In the genomic region with DNA sequence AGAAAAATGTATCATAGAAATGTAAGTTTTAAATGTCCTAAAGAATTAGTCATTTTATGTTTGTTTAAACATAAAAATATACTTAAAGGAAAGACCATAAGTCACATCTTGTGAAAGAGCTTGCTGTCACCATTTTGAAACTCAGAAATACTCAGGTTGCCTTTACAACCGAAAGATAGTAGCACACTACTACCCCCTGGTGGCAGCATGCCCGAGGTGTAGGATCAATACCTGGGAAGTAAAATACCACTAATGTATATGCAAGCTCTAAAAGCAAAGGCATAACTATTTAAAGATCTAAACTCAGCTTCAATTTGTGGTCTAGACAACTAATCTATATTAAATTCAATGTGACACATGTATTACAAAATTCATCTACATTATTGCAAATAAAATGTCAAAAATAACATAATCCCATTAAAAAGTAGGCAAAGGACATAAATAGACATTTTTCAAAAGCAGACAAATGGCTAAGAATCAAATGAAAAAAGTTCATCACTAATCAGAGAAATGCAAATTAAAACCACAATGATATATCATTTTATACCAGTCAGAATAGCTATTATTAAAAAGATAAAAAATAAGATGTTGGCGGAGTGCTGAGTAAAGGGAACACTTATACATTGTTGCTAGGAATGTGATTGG, we compare ENCODE assay signal across 9 cellular contexts. TPM values are rescaled to one million over a fixed set of nuclear protein-coding genes. Genes with fewer than 3 reads are reported as not detected.
DNase-seq lines count a peak whose midpoint lies in the region; ATAC-seq lines count a peak whose summit lies in the region.
"Had no signal": no experiment of that assay in that cellular context is flagged by ENCODE, and none has a peak within 500 bp of the region (broad histone marks: within the 10 kb centered on the region; RNA-seq: fewer than 3 reads in every experiment).

No MANE protein-coding gene starts in this region.

- no peak for ATAC-seq in Right ventricle myocardium superior (ENCODE audit: poor library complexity)

- peaks cover 35% of the 10 kb centered on the region for H3K4me1 ChIP-seq in SJSA1 (replicated peaks)

- no peaks in the 10 kb centered on the region for H3K36me3 ChIP-seq in SJSA1

- no peak overlapping the region for H3K27ac ChIP-seq in SJSA1
- H3K27ac ChIP-seq: epithelial cell of prostate had no signal

- intact Hi-C loops in Right ventricle myocardium superior (cut with DNase I), result no loop called here

- H3K4me3 ChIP-seq in SJSA1, result no peak overlapping the region

- peak; percentile 57 for DNase-seq in Daoy (ENCODE audit: low read depth)
- DNase-seq in H4 (ENCODE audit: low spot score), result peak; percentile 75
- DNase-seq in NAMALWA (ENCODE audit: low spot score), result peak; percentile 93
- DNase-seq in SJSA1 (ENCODE audit: low read depth in 1 of 2, low spot score in 2 of 2), result peak; percentile 43 to 71
- peak; percentile 94 for DNase-seq in activated effector memory CD4-positive, alpha-beta T cell treated with anti-CD3 and anti-CD28 coated beads, Interleukin-2, amount 50 U/mL, for 16 hours
- peak; percentile 83 for DNase-seq in Right ventricle myocardium superior
- DNase-seq in pulmonary artery endothelial cell (ENCODE audit: low read depth, low spot score), result peak; percentile 32
- no peak for DNase-seq in OCI-M2 (lab: John Stamatoyannopoulos, UW; ENCODE audit: unreplicated experiment)

- H3K27me3 ChIP-seq in SJSA1 (replicated peaks), result no peaks in the 10 kb centered on the region

- H3K9me3 ChIP-seq in SJSA1 (replicated peaks), result no peaks in the 10 kb centered on the region

RNA-seq across cellular contexts. Expression of gene FGL2, which starts 47.7 kb away (rescaled TPM):
- total RNA-seq in Daoy (2014; rRNA removed; shearing (Covaris generic)), result not detected in 2 replicates
- total RNA-seq in H4 (2014; rRNA removed; shearing (Covaris generic)), result not detected in 2 replicates
- total RNA-seq in SJSA1 (2014; rRNA removed; shearing (Covaris generic)), result 0.11 TPM in 1 of 2 replicates, not detected in the other
- total RNA-seq in Right ventricle myocardium superior (11.5 TPM), pulmonary artery endothelial cell (0.25 and 0.26 TPM in 2 replicates)
